22 cellular contexts compared by ENCODE assay signal in the genomic region with DNA sequence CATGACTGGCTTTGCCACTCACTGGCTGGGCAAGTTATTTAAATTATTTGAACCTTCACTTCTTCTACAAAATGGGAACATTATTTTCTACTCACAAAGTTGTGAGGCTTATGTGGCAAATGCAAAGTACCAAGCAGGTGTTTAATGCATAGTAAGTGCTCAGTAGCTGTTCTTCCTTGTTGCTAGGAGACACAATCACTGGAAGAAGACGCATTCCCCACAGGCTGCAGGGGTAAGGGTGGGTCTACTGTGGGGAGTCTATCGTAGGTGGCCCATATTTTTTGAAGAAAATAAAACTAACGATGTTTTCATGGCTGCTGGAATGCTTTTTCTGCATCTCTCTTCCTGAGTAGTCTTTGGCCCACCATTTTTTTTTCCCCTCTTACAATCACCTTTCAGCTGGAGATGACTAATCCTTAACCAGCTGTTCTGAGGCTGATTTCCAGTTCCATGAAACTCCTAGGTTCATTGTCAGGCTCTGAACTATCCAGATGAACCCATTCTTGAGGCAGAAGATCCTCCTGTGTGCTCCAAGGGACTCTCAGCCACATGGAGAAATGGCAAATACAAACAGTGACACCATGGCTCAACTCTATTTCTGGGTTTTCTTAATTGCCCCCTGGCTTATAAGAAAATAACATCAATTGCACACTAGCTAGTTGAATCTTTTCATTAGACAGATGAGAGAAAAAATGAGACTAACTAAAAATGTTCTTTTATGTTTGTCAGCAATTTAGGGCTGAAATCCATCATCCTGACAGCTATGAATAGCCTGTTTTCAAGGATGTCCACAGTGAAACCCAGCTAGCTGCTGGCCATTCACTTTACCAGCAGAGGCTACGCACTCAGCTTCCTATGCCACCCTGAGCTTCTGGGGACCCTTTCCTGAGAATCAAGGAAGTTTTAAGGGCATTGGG.
DNase-seq lines count a peak whose midpoint lies in the region; ATAC-seq, FAIRE-seq and TF ChIP-seq lines count a peak whose summit lies in the region.
"Had no signal": no experiment of that assay in that cellular context is flagged by ENCODE, and none has a peak within 500 bp of the region (broad histone marks: within the 10 kb centered on the region; RNA-seq: fewer than 3 reads in every experiment).

No MANE protein-coding gene starts in this region.

- no peaks in the 10 kb centered on the region for H3K27me3 Mint-ChIP-seq in brain

- TF ChIP-seq EP300 in A549 (IDR thresholded peaks at IDR 0.05), result no peak

- no peaks in the 10 kb centered on the region for H3K9me3 Mint-ChIP-seq in brain
- H3K9me3 Mint-ChIP-seq: WTC11 had no signal

- no peaks in the 10 kb centered on the region for H3K79me2 ChIP-seq in KMS-11 (ENCODE audit: insufficient read depth, low read depth)

- DNase-seq in A549 (ENCODE audit: low read depth in 1 of 2, low spot score in 1 of 2) (no peak), NCI-H2029 treated with DMSO at 0.1 percent for 48 hours (lab: John Stamatoyannopoulos, UW) (no peak)
- no peak for DNase-seq in stimulated activated CD4-positive, alpha-beta T cell treated with anti-CD3 and anti-CD28 coated beads, Interleukin-4, amount 100 ng/mL, for 1 hour
- DNase-seq: activated effector memory CD4-positive, alpha-beta T cell treated with Interleukin-2 at 50 U/mL for 16 hours; DMS79 treated with DMSO at 0.1 percent for 48 hours; H7; mesenchymal stem cell; NCI-H146; sigmoid colon; stimulated activated CD4-positive, alpha-beta T cell treated with anti-CD3 and anti-CD28 coated beads, Interleukin-2, amount 100 ng/mL, for 48 hours; SW 1271; thyroid gland had no signal

- no peak for ATAC-seq in A549
- peak; percentile 15 for ATAC-seq in GM18502 (IDR thresholded peaks at IDR 0.05; ENCODE audit: poor library complexity, unreplicated experiment)
- no peak for ATAC-seq in HG02970 (IDR thresholded peaks at IDR 0.05; ENCODE audit: low FRiP score, unreplicated experiment)
- ATAC-seq in GM21717 (IDR thresholded peaks at IDR 0.05; ENCODE audit: unreplicated experiment), result no peak
- ATAC-seq: Panc1, WTC11 had no signal

- no peaks in the 10 kb centered on the region for H3K36me3 Mint-ChIP-seq in brain
- H3K36me3 Mint-ChIP-seq: WTC11 had no signal

- H3K27me3 ChIP-seq in KMS-11 (ENCODE audit: insufficient read depth, low read depth), result no peaks in the 10 kb centered on the region; the same call in 1 of the 2 replicates
- H3K27me3 ChIP-seq: neutrophil, sigmoid colon, thyroid gland had no signal

- no peaks in the 10 kb centered on the region for H3K9me3 ChIP-seq in A549
- H3K9me3 ChIP-seq: neutrophil, sigmoid colon, thyroid gland had no signal

- H3K4me3 ChIP-seq in A549 (no peak overlapping the region), KMS-11 (IDR thresholded peaks at IDR 0.05; ENCODE audit: insufficient read depth, low read depth, low read length) (no peak overlapping the region)
- H3K4me3 ChIP-seq: coronary artery, sigmoid colon, thyroid gland had no signal

- WGBS in A549 (ENCODE audit: missing lambda C conversion rate), result 94% methylated on average over 4 of the region's 4 CpGs

- TF ChIP-seq CTCF in A549 (IDR thresholded peaks at IDR 0.05), result no peak
- no peak for TF ChIP-seq CTCF in KMS-11 (conservative IDR thresholded peaks at IDR 0.05; ENCODE audit: low read depth, low read length)
- TF ChIP-seq CTCF in brain (conservative IDR thresholded peaks at IDR 0.05), result no peak

- POLR2A ChIA-PET in A549 (lab: Yijun Ruan, JAX), result no interaction called here

- TF ChIP-seq POLR2A in A549 (IDR thresholded peaks at IDR 0.05; ENCODE audit: low read length), result no peak

- H3K27ac Mint-ChIP-seq in brain, result peak overlapping the region in 4 of 5 experiments; percentile 19 to 90 (median 50)
- H3K27ac Mint-ChIP-seq: WTC11 had no signal

- no peaks in the 10 kb centered on the region for H3K36me3 ChIP-seq in KMS-11 (ENCODE audit: insufficient read depth)
- H3K36me3 ChIP-seq: sigmoid colon, thyroid gland had no signal

- no peak for TF ChIP-seq RAD21 in A549 (conservative IDR thresholded peaks at IDR 0.05 in 1 of 2, IDR thresholded peaks at IDR 0.05 in 1 of 2)

- H3K4me1 Mint-ChIP-seq in brain, result peaks cover 52% of the 10 kb centered on the region

- H3K27ac ChIP-seq in A549 (no peak overlapping the region), KMS-11 (peak overlapping the region; percentile 54)
- H3K27ac ChIP-seq: coronary artery, epithelial cell of prostate, neutrophil, sigmoid colon, thyroid gland had no signal

- CTCF ChIA-PET in A549 (lab: Yijun Ruan, JAX), result interaction anchor here (0.9 to 3.5 kb wide), 2 partner anchors 25 to 43 kb away, joined by 3 to 11 read pairs; no protein-coding TSS in a partner anchor

- no peak for FAIRE-seq in A549 (lab: Jason Lieb, UNC)

- no peaks in the 10 kb centered on the region for H4K20me1 ChIP-seq in KMS-11 (ENCODE audit: insufficient read depth)

- H3K9ac ChIP-seq in KMS-11, result no peak overlapping the region; the same call in 1 of the 2 replicates

- H3K4me3 Mint-ChIP-seq in brain, result no peak overlapping the region
- H3K4me3 Mint-ChIP-seq: WTC11 had no signal

- H2AFZ ChIP-seq in KMS-11 (ENCODE audit: low read depth), result no peak overlapping the region

- H3K4me1 ChIP-seq in A549 (no peaks in the 10 kb centered on the region), KMS-11 (ENCODE audit: low read depth, poor library complexity, severe bottlenecking) (peaks cover 80% of the 10 kb centered on the region)
- H3K4me1 ChIP-seq: thyroid gland had no signal

- H3K4me2 ChIP-seq in A549 (no peak overlapping the region), KMS-11 (peak overlapping the region; percentile 82)

TF ChIP-seq in A549, 52 proteins besides CTCF, POLR2A, EP300 and RAD21:
- TF ChIP-seq MAFK (IDR thresholded peaks at IDR 0.05; ENCODE audit: partially characterized antibody), result peak; percentile 32
- no peak for TF ChIP-seq HOXB13 (CRISPR knock-in tag; IDR thresholded peaks at IDR 0.05; ENCODE audit: low read depth)
- no peak for TF ChIP-seq BHLHE40 (IDR thresholded peaks at IDR 0.05; ENCODE audit: low read depth, low read length)
